ENCODE assay signal across 8 cellular contexts in the genomic region with DNA sequence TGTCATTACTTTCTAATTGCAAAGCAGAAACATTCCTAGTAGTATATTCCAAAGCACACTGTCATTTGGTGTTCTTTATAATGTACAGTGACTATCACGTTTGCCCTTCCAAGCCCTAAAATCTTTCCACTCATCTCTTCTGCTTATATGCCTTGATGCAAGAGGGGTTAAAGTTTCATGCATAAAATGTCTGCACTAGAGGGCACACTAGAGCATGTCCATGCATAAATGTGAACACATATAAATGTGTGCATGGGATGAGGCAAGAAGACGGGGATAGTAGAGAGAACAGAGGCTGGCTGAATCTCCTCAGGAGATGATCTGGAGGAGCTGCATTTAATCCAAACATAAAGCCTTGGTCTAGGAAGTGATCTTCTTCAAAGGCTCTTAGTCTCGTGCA.
DNase-seq lines count a peak whose midpoint lies in the region; ATAC-seq, FAIRE-seq and TF ChIP-seq lines count a peak whose summit lies in the region.
"Not testable (repeated sequence)": the region's sequence is repeated elsewhere in the genome, so short reads cannot be mapped to it uniquely, and the experiment has no call there.

No MANE protein-coding gene starts in this region.

- H3K27ac ChIP-seq in DND-41 (ENCODE audit: low read length); HepG2 (ENCODE audit: extremely low read length, insufficient read depth, low read length): not testable (repeated sequence)
- peak overlapping the region; percentile 96 for H3K27ac ChIP-seq in OCI-LY1 (ENCODE audit: low read depth, low read length, poor library complexity, severe bottlenecking)

- not testable (repeated sequence) for H3K9me3 Mint-ChIP-seq in activated CD4-positive, alpha-beta T cell treated with anti-CD3 and anti-CD28 coated beads, Interleukin-2, amount 10 ng/mL, durations not matched to agents 24 days and 14 days; activated naive CD8-positive, alpha-beta T cell (ENCODE audit: low read depth); osteocyte (ENCODE audit: unreplicated experiment)

- not testable (repeated sequence) for TF ChIP-seq CTCF in DND-41 (IDR thresholded peaks at IDR 0.05; ENCODE audit: borderline replicate concordance, extremely low read depth, low read length, poor library complexity, severe bottlenecking); HepG2 (CRISPR knock-in tag; IDR thresholded peaks at IDR 0.05); osteocyte (IDR thresholded peaks at IDR 0.05)
- TF ChIP-seq CTCF in OCI-LY1 (IDR thresholded peaks at IDR 0.05; ENCODE audit: low read length): peak; percentile 22; the same call in 1 of the 2 replicates

- ATAC-seq in DND-41 (ENCODE audit: insufficient read depth, low read depth): peak; percentile 76
- peak; percentile 74 for ATAC-seq in esophagus mucosa
- peak; percentile 81 for ATAC-seq in HepG2

- not testable (repeated sequence) for H3K36me3 ChIP-seq in DND-41 (ENCODE audit: insufficient read depth, low read length); OCI-LY1 (ENCODE audit: insufficient read depth, low read length); HepG2 (replicated peaks in 1 of 2; ENCODE audit: control insufficient read depth in 1 of 2, insufficient read depth in 2 of 2, low read length in 2 of 2)

- POLR2A ChIA-PET in HepG2 (lab: Yijun Ruan, JAX): not testable (repeated sequence)

- peaks cover 22% of the 10 kb centered on the region for H3K4me1 Mint-ChIP-seq in activated CD4-positive, alpha-beta T cell treated with anti-CD3 and anti-CD28 coated beads, Interleukin-2, amount 10 ng/mL, durations not matched to agents 24 days and 14 days
- H3K4me1 Mint-ChIP-seq in activated naive CD8-positive, alpha-beta T cell (ENCODE audit: low read depth); osteocyte (ENCODE audit: unreplicated experiment): not testable (repeated sequence)

- not testable (repeated sequence) for H3K27me3 Mint-ChIP-seq in activated CD4-positive, alpha-beta T cell treated with anti-CD3 and anti-CD28 coated beads, Interleukin-2, amount 10 ng/mL, durations not matched to agents 24 days and 14 days; activated naive CD8-positive, alpha-beta T cell; osteocyte (ENCODE audit: unreplicated experiment)

- 87% methylated on average over 3 of the region's 3 CpGs for WGBS in HepG2 (ENCODE audit: low lambda C conversion rate)

- H3K4me3 Mint-ChIP-seq in activated CD4-positive, alpha-beta T cell treated with anti-CD3 and anti-CD28 coated beads, Interleukin-2, amount 10 ng/mL, durations not matched to agents 24 days and 14 days: peak overlapping the region; percentile 15
- H3K4me3 Mint-ChIP-seq in activated naive CD8-positive, alpha-beta T cell; osteocyte (ENCODE audit: unreplicated experiment): not testable (repeated sequence)

- H3K9ac ChIP-seq in DND-41 (ENCODE audit: low read depth, low read length); HepG2 (ENCODE audit: insufficient read depth, low read depth, low read length): not testable (repeated sequence)
- peak overlapping the region; percentile 83; the same call in 1 of the 2 replicates for H3K9ac ChIP-seq in OCI-LY1 (ENCODE audit: low read length)

- not testable (repeated sequence) for BruUV-seq in HepG2 (replicated peaks; lab: Mats Ljungman, UMichigan)

- H3K36me3 Mint-ChIP-seq in activated CD4-positive, alpha-beta T cell treated with anti-CD3 and anti-CD28 coated beads, Interleukin-2, amount 10 ng/mL, durations not matched to agents 24 days and 14 days (ENCODE audit: low read depth): peaks cover 23% of the 10 kb centered on the region
- not testable (repeated sequence) for H3K36me3 Mint-ChIP-seq in activated naive CD8-positive, alpha-beta T cell; osteocyte (ENCODE audit: unreplicated experiment)

- H3K4me2 ChIP-seq in DND-41 (ENCODE audit: insufficient read depth, low read length); HepG2 (ENCODE audit: low read depth, low read length): not testable (repeated sequence)
- H3K4me2 ChIP-seq in OCI-LY1 (ENCODE audit: low read length): peak overlapping the region; percentile 59; the same call in 1 of the 2 replicates

- not testable (repeated sequence) for TF ChIP-seq RAD21 in HepG2 (CRISPR knock-in tag; IDR thresholded peaks at IDR 0.05)

- FAIRE-seq in HepG2 (lab: Jason Lieb, UNC) (peak; percentile 68), urothelium cell line (lab: Jason Lieb, UNC) (peak; percentile 58)

- not testable (repeated sequence) for H2AFZ ChIP-seq in DND-41 (ENCODE audit: low read depth, low read length); OCI-LY1 (ENCODE audit: low read length); HepG2 (ENCODE audit: low read length)

- in situ Hi-C loops in HepG2 (cut with HindIII; ENCODE audit: extremely low pct_ligation_motif_present, low pct_unique_long_range_greater_than_20kb): not testable (repeated sequence)

- not testable (repeated sequence) for TF ChIP-seq POLR2A in HepG2 (IDR thresholded peaks at IDR 0.05; ENCODE audit: insufficient read depth in 1 of 2, low read depth in 2 of 2, low read length in 2 of 2)

- not testable (repeated sequence) for TF ChIP-seq EP300 in HepG2 (IDR thresholded peaks at IDR 0.05; ENCODE audit: low read depth in 2 of 2, low read length in 2 of 2); HepG2 (CRISPR knock-in tag; IDR thresholded peaks at IDR 0.05; ENCODE audit: borderline replicate concordance)

- H3K9me3 ChIP-seq in DND-41 (ENCODE audit: insufficient read depth, low read length, severe bottlenecking); OCI-LY1 (ENCODE audit: low read length); HepG2 (ENCODE audit: low read length): not testable (repeated sequence)

- DNase-seq in DND-41; activated CD4-positive, alpha-beta T cell treated with anti-CD3 and anti-CD28 coated beads, Interleukin-2, amount 10 ng/mL, durations not matched to agents 24 days and 14 days; HepG2 (ENCODE audit: low spot score); osteocyte (ENCODE audit: extremely low spot score, unreplicated experiment); urothelium cell line (ENCODE audit: low spot score): not testable (repeated sequence)

- intact Hi-C loops in activated CD4-positive, alpha-beta T cell treated with anti-CD3 and anti-CD28 coated beads, Interleukin-2, amount 10 ng/mL, durations not matched to agents 24 days and 14 days (cut with micrococcal nuclease): loop anchor here (10.0 kb wide), 1 partner anchor 359 kb away; no protein-coding TSS in a partner anchor
- intact Hi-C loops in HepG2 (cut with micrococcal nuclease; ENCODE audit: unreplicated experiment): not testable (repeated sequence)

- H3K4me3 ChIP-seq in DND-41 (ENCODE audit: low read depth in 1 of 2, low read length in 2 of 2); HepG2 (replicated peaks in 1 of 3; ENCODE audit: insufficient read depth in 1 of 3, low read depth in 2 of 3, low read length in 3 of 3): not testable (repeated sequence)
- H3K4me3 ChIP-seq in OCI-LY1 (ENCODE audit: low read depth, low read length, poor library complexity, severe bottlenecking): peak overlapping the region; percentile 45

- CTCF ChIA-PET in HepG2 (lab: Yijun Ruan, JAX; ENCODE audit: low intra/inter-chr PET ratio, low total read pairs): not testable (repeated sequence)

- not testable (repeated sequence) for H4K20me1 ChIP-seq in DND-41 (ENCODE audit: insufficient read depth, low read length); OCI-LY1 (ENCODE audit: insufficient read depth, low read length); HepG2 (ENCODE audit: insufficient read depth, low read length)

- peaks cover 44% of the 10 kb centered on the region for H3K79me2 ChIP-seq in DND-41 (ENCODE audit: insufficient read depth, low read length)
- H3K79me2 ChIP-seq in OCI-LY1 (ENCODE audit: insufficient read depth, low read length): not testable (repeated sequence)
- H3K79me2 ChIP-seq in HepG2 (ENCODE audit: insufficient read depth, low read length): peaks cover 26% of the 10 kb centered on the region

- not testable (repeated sequence) for H3F3A ChIP-seq in OCI-LY1 (ENCODE audit: insufficient read depth, low read length)

- not testable (repeated sequence) for H3K4me1 ChIP-seq in DND-41 (ENCODE audit: insufficient read depth, low read length); HepG2 (ENCODE audit: insufficient read depth, low read length)
- H3K4me1 ChIP-seq in OCI-LY1 (ENCODE audit: insufficient read depth, low read length, severe bottlenecking): peaks cover 66% of the 10 kb centered on the region

- not testable (repeated sequence) for H3K27me3 ChIP-seq in DND-41 (ENCODE audit: insufficient read depth, low read length, poor library complexity); OCI-LY1 (ENCODE audit: insufficient read depth, low read length); HepG2 (ENCODE audit: control insufficient read depth in 1 of 2, insufficient read depth in 2 of 2, low read length in 2 of 2)

- peak overlapping the region; percentile 87 for H3K27ac Mint-ChIP-seq in activated CD4-positive, alpha-beta T cell treated with anti-CD3 and anti-CD28 coated beads, Interleukin-2, amount 10 ng/mL, durations not matched to agents 24 days and 14 days
- peak overlapping the region; percentile 0 for H3K27ac Mint-ChIP-seq in activated naive CD8-positive, alpha-beta T cell
- H3K27ac Mint-ChIP-seq in osteocyte (ENCODE audit: unreplicated experiment): peak overlapping the region; percentile 4

- H3K9me2 ChIP-seq in OCI-LY1 (ENCODE audit: low read depth, low read length): not testable (repeated sequence)

TF ChIP-seq in HepG2, 621 proteins besides CTCF, POLR2A, EP300 and RAD21:
- TF ChIP-seq ZNF652 (CRISPR knock-in tag; IDR thresholded peaks at IDR 0.05; ENCODE audit: borderline replicate concordance, low read depth): 0 out of 2 replicates have a peak, but pooled peaks have one; percentile 50

Comparison
In these comparisons a context has a peak if more than half of its experiments do, and no peak if none do; other contexts are left out.
1. H3K27ac Mint-ChIP-seq: peak in every context shown above with its lines; median percentile 87 in activated CD4-positive, alpha-beta T cell treated with anti-CD3 and anti-CD28 coated beads, Interleukin-2, amount 10 ng/mL, durations not matched to agents 24 days and 14 days; 4 in osteocyte; 0 in activated naive CD8-positive, alpha-beta T cell.